In the genomic region with DNA sequence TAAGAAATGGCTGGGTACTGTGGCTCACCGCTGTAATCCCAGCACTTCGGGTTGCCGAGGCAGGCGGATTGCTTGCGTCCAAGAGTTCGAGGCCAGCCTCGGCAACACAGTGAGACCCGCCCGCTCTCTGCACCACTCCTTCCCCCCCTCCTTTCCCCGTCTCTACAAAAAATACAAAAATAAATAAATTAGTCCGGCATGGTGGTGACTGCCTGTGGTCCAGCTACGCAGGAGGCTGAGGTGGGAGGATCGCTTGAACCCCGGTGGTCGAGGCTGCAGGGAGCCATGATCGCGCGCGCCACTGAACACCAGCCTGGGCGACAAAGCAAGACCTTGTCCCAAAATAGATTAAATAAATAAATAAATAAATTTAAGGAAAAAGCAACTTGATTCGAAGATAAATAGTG, we compare ENCODE assay signal across 8 cellular contexts. TPM values are rescaled to one million over a fixed set of nuclear protein-coding genes. Genes with fewer than 3 reads are reported as not detected.
DNase-seq lines count a peak whose midpoint lies in the region; ATAC-seq and TF ChIP-seq lines count a peak whose summit lies in the region.

No MANE protein-coding gene starts in this region.

- intact Hi-C loops in dendritic cell treated with granulocyte-macrophage colony-stimulating factor and Interleukin-4, amounts not matched to agents 40 ng/mL and 50 ng/mL, for 4 days (cut with micrococcal nuclease), result loop anchor here (2.0 kb wide), 1 partner anchor 21 kb away; the partner anchor contains the start of gene SPATA2

- H3K9me3 Mint-ChIP-seq in dendritic cell treated with granulocyte-macrophage colony-stimulating factor and Interleukin-4, amounts not matched to agents 40 ng/mL and 50 ng/mL, for 4 days, result no peaks in the 10 kb centered on the region
- H3K9me3 Mint-ChIP-seq in neural crest cell, result no peaks in the 10 kb centered on the region

- TF ChIP-seq CTCF in neural crest cell (conservative IDR thresholded peaks at IDR 0.05), result no peak

- no peak for ATAC-seq in GM18502 (IDR thresholded peaks at IDR 0.05; ENCODE audit: poor library complexity, unreplicated experiment)
- ATAC-seq in HG03135 (IDR thresholded peaks at IDR 0.05; ENCODE audit: unreplicated experiment), result no peak

- H3K27ac ChIP-seq in HUES64 (ENCODE audit: low read depth, low read length), result no peak overlapping the region

- peaks cover 58% of the 10 kb centered on the region for H3K4me1 Mint-ChIP-seq in dendritic cell treated with granulocyte-macrophage colony-stimulating factor and Interleukin-4, amounts not matched to agents 40 ng/mL and 50 ng/mL, for 4 days (ENCODE audit: low read depth)
- peaks cover 41% of the 10 kb centered on the region for H3K4me1 Mint-ChIP-seq in neural crest cell

- H3K9ac ChIP-seq in ES-I3 (ENCODE audit: low read depth, low read length) (peak overlapping the region; percentile 52; the same call in 1 of the 2 replicates), HUES64 (ENCODE audit: low read depth, low read length) (no peak overlapping the region)

- H3K4me1 ChIP-seq in ES-I3 (ENCODE audit: insufficient read depth, low read length), result peaks cover 9% of the 10 kb centered on the region
- peaks cover 8% of the 10 kb centered on the region; the same call in 1 of the 2 replicates for H3K4me1 ChIP-seq in HUES64 (ENCODE audit: insufficient read depth, low read length)

- H3K36me3 Mint-ChIP-seq in dendritic cell treated with granulocyte-macrophage colony-stimulating factor and Interleukin-4, amounts not matched to agents 40 ng/mL and 50 ng/mL, for 4 days (ENCODE audit: low read depth), result peaks cover 47% of the 10 kb centered on the region
- H3K36me3 Mint-ChIP-seq in neural crest cell (ENCODE audit: low read depth), result no peaks in the 10 kb centered on the region

- peak overlapping the region; percentile 99; the same call in 1 of the 2 replicates for H3K4me3 ChIP-seq in HUES64 (ENCODE audit: low read length)

- H3K4me3 Mint-ChIP-seq in dendritic cell treated with granulocyte-macrophage colony-stimulating factor and Interleukin-4, amounts not matched to agents 40 ng/mL and 50 ng/mL, for 4 days, result peak overlapping the region; percentile 45
- peak overlapping the region; percentile 76 for H3K4me3 Mint-ChIP-seq in neural crest cell

- no peaks in the 10 kb centered on the region for H3K27me3 Mint-ChIP-seq in dendritic cell treated with granulocyte-macrophage colony-stimulating factor and Interleukin-4, amounts not matched to agents 40 ng/mL and 50 ng/mL, for 4 days
- no peaks in the 10 kb centered on the region for H3K27me3 Mint-ChIP-seq in neural crest cell (ENCODE audit: low read depth)

- H3K9me3 ChIP-seq in ES-I3 (ENCODE audit: control insufficient read depth, insufficient read depth, low read length) (no peaks in the 10 kb centered on the region), HUES64 (ENCODE audit: insufficient read depth, low read depth, low read length) (no peaks in the 10 kb centered on the region)

- DNase-seq in neural crest cell (ENCODE audit: low read depth, low spot score) (no peak), NCI-H1105 treated with DMSO at 0.1 percent for 48 hours (lab: John Stamatoyannopoulos, UW) (no peak)
- no peak for DNase-seq in central memory CD4-positive, alpha-beta T cell

- WGBS in HUES64, result 74% methylated on average over 18 of the region's 21 CpGs

- H3K27ac Mint-ChIP-seq in dendritic cell treated with granulocyte-macrophage colony-stimulating factor and Interleukin-4, amounts not matched to agents 40 ng/mL and 50 ng/mL, for 4 days, result peak overlapping the region; percentile 97
- no peak overlapping the region for H3K27ac Mint-ChIP-seq in neural crest cell (ENCODE audit: unreplicated experiment)

- H3K27me3 ChIP-seq in HUES64 (ENCODE audit: insufficient read depth, low read length), result no peaks in the 10 kb centered on the region

- H3K36me3 ChIP-seq in ES-I3 (ENCODE audit: insufficient read depth, low read length) (peaks cover 4% of the 10 kb centered on the region), HUES64 (ENCODE audit: insufficient read depth, low read length) (peaks cover 12% of the 10 kb centered on the region)

RNA-seq across cellular contexts. Expression of gene RNF114, which starts 0.4 kb away (rescaled TPM):
- polyA plus RNA-seq in HUES64 (2013, experiment 1 of 2), result 77.3 TPM
- polyA plus RNA-seq in HUES64 (2013, experiment 2 of 2), result 77.3 TPM
- 53.0 and 59.0 TPM in 2 replicates for total RNA-seq in neural crest cell

RNA-seq across cellular contexts. Expression of gene SPATA2, which starts 20.4 kb away (rescaled TPM):
- polyA plus RNA-seq in HUES64 (2013, experiment 1 of 2), result 7.8 TPM
- 9.4 TPM for polyA plus RNA-seq in HUES64 (2013, experiment 2 of 2)
- total RNA-seq in neural crest cell, result 10.3 and 10.5 TPM in 2 replicates

RNA-seq across cellular contexts. Expression of gene SNAI1, which starts 47.0 kb away (rescaled TPM):
- 4.9 TPM for polyA plus RNA-seq in HUES64 (2013, experiment 1 of 2)
- polyA plus RNA-seq in HUES64 (2013, experiment 2 of 2), result 7.2 TPM
- total RNA-seq in neural crest cell, result 12.5 and 12.9 TPM in 2 replicates
